Comparison of ENCODE assay signal across 1 cellular context in the genomic region with DNA sequence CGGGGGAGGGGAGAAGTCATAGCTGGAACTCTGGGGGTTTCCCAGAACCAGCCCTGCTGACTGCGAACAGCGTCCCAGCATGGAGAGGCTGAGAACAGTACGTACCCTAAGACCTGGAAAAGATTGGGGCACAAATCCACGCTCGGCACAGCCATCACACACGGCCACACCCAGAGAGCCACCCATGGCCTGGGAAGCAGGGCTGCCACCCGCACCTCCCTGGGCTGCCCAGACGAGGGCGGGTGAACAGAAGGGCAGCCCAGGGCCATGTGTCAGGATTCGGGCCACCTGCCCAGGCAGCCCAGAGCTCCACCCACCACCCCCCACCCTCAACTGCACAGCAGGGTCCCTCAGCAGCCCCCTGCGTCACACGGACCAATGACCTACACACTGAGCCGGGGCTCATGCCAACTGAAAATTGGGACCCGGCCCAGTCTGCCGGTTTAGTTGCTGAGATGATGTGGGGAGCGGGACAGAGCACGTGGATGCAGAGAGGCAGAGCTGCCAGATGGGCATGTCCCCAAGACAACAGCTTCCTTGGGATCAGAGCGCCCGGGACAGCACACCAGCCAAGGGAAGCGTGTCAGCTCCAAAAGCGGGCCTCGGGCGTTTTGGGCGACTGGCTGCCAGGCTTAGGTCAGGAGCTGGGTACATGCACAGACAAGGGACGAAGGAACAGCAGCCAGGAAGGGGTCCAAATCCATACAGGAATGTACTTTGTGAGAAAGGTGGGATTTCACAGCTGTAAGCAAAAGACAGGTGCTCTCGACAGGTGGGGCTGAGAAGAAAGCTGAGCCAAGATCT.
TF ChIP-seq lines count a peak whose summit lies in the region.

No MANE protein-coding gene starts in this region.

TF ChIP-seq in WTC11, 78 proteins besides CTCF, POLR2A, EP300 and RAD21 (continued from another document):
- TF ChIP-seq ATF1 (CRISPR knock-in tag; IDR thresholded peaks at IDR 0.05) (no peak), ZSCAN18 (CRISPR knock-in tag; IDR thresholded peaks at IDR 0.05) (no peak)
